Comparison of ENCODE assay signal across 29 cellular contexts in genomic region chr11:112771847-112772246, GRCh38.
"Had no signal": no experiment of that assay in that cellular context is flagged by ENCODE, and none has a peak within 500 bp of the region (broad histone marks: within the 10 kb centered on the region; RNA-seq: fewer than 3 reads in every experiment).

No MANE protein-coding gene starts in this region.

- H3K27ac ChIP-seq: gastrocnemius medialis, hepatocyte, ovary, skin epidermis, thoracic aorta had no signal

- H3K4me3 Mint-ChIP-seq: activated B cell treated with CpG ODN at 0.5 μM for 24 hours; activated CD8-positive, alpha-beta memory T cell treated with anti-CD3 and anti-CD28 coated beads, Interleukin-2, amount 10 ng/mL, durations not matched to agents 7 days and 5 days; activated CD8-positive, alpha-beta T cell treated with anti-CD3 and anti-CD28 coated beads, Interleukin-2, amount 10 ng/mL, durations not matched to agents 7 days and 5 days; activated naive CD4-positive, alpha-beta T cell treated with anti-CD3 and anti-CD28 coated beads, Interleukin-2, amount 50 U/mL, for 24 hours; activated naive CD8-positive, alpha-beta T cell treated with anti-CD3 and anti-CD28 coated beads, Interleukin-2, amount 50 U/mL, for 24 hours; effector memory CD8-positive, alpha-beta T cell; naive B cell; nephron progenitor cell; stimulated activated effector memory CD8-positive, alpha-beta T cell treated with anti-CD3 and anti-CD28 coated beads, Interleukin-12 subunit alpha, Interleukin-12 subunit beta, amount 100 ng/mL, for 72 hours; stimulated activated naive CD8-positive, alpha-beta T cell treated with anti-CD3 and anti-CD28 coated beads, Interleukin-15, Interleukin-2, amounts not matched to agents 100 ng/mL and 50 ng/mL, for 24 hours had no signal

- H3K9me3 ChIP-seq: gastrocnemius medialis, ovary, thoracic aorta had no signal

- H3K36me3 Mint-ChIP-seq: activated CD8-positive, alpha-beta memory T cell treated with anti-CD3 and anti-CD28 coated beads, Interleukin-2, amount 10 ng/mL, durations not matched to agents 7 days and 5 days; activated naive CD4-positive, alpha-beta T cell treated with anti-CD3 and anti-CD28 coated beads, Interleukin-2, amount 50 U/mL, for 24 hours; naive B cell; stimulated activated effector memory CD8-positive, alpha-beta T cell treated with anti-CD3 and anti-CD28 coated beads, Interleukin-12 subunit alpha, Interleukin-12 subunit beta, amount 100 ng/mL, for 72 hours had no signal

- H3K27ac Mint-ChIP-seq: activated B cell treated with CpG ODN at 0.5 μM for 24 hours; activated CD8-positive, alpha-beta memory T cell treated with anti-CD3 and anti-CD28 coated beads, Interleukin-2, amount 10 ng/mL, durations not matched to agents 7 days and 5 days; activated CD8-positive, alpha-beta T cell treated with anti-CD3 and anti-CD28 coated beads, Interleukin-2, amount 10 ng/mL, durations not matched to agents 7 days and 5 days; activated naive CD4-positive, alpha-beta T cell treated with anti-CD3 and anti-CD28 coated beads, Interleukin-2, amount 50 U/mL, for 24 hours; activated naive CD8-positive, alpha-beta T cell treated with anti-CD3 and anti-CD28 coated beads, Interleukin-2, amount 50 U/mL, for 24 hours; activated T-helper 2 cell treated with anti-CD3 and anti-CD28 coated beads, Interferon-gamma antibody, Interleukin-2, Interleukin-4, amounts not matched to agents 10 μg/mL and 5 μg/mL and 100 μg/mL, durations not matched to agents 14 hours and 24 hours and 36 hours; effector memory CD8-positive, alpha-beta T cell; naive B cell; nephron progenitor cell; progenitor cell of endocrine pancreas; stimulated activated effector memory CD8-positive, alpha-beta T cell treated with anti-CD3 and anti-CD28 coated beads, Interleukin-12 subunit alpha, Interleukin-12 subunit beta, amount 100 ng/mL, for 72 hours; stimulated activated naive CD8-positive, alpha-beta T cell treated with anti-CD3 and anti-CD28 coated beads, Interleukin-15, Interleukin-2, amounts not matched to agents 100 ng/mL and 50 ng/mL, for 24 hours had no signal

- H3K27me3 Mint-ChIP-seq: activated B cell treated with CpG ODN at 0.5 μM for 24 hours; activated CD8-positive, alpha-beta memory T cell treated with anti-CD3 and anti-CD28 coated beads, Interleukin-2, amount 10 ng/mL, durations not matched to agents 7 days and 5 days; activated naive CD8-positive, alpha-beta T cell treated with anti-CD3 and anti-CD28 coated beads, Interleukin-2, amount 50 U/mL, for 24 hours had no signal

- H3K4me1 Mint-ChIP-seq: activated B cell treated with CpG ODN at 0.5 μM for 24 hours; activated naive CD4-positive, alpha-beta T cell treated with anti-CD3 and anti-CD28 coated beads, Interleukin-2, amount 50 U/mL, for 24 hours; activated naive CD8-positive, alpha-beta T cell treated with anti-CD3 and anti-CD28 coated beads, Interleukin-2, amount 50 U/mL, for 24 hours; naive B cell; stimulated activated effector memory CD8-positive, alpha-beta T cell treated with anti-CD3 and anti-CD28 coated beads, Interleukin-12 subunit alpha, Interleukin-12 subunit beta, amount 100 ng/mL, for 72 hours had no signal

- H3K27me3 ChIP-seq: gastrocnemius medialis, hepatocyte, ovary had no signal

- H3K4me2 ChIP-seq: hepatocyte had no signal

- H3K9me3 Mint-ChIP-seq: activated B cell treated with CpG ODN at 0.5 μM for 24 hours; activated naive CD4-positive, alpha-beta T cell treated with anti-CD3 and anti-CD28 coated beads, Interleukin-2, amount 50 U/mL, for 24 hours; activated naive CD8-positive, alpha-beta T cell treated with anti-CD3 and anti-CD28 coated beads, Interleukin-2, amount 50 U/mL, for 24 hours; activated T-helper 2 cell treated with anti-CD3 and anti-CD28 coated beads, Interferon-gamma antibody, Interleukin-2, Interleukin-4, amounts not matched to agents 10 μg/mL and 5 μg/mL and 100 μg/mL, durations not matched to agents 14 hours and 24 hours and 36 hours; effector memory CD8-positive, alpha-beta T cell; stimulated activated effector memory CD8-positive, alpha-beta T cell treated with anti-CD3 and anti-CD28 coated beads, Interleukin-12 subunit alpha, Interleukin-12 subunit beta, amount 100 ng/mL, for 72 hours; stimulated activated naive CD8-positive, alpha-beta T cell treated with anti-CD3 and anti-CD28 coated beads, Interleukin-15, Interleukin-2, amounts not matched to agents 100 ng/mL and 50 ng/mL, for 24 hours had no signal

- DNase-seq: activated B cell treated with CpG ODN at 0.5 μM for 24 hours; activated CD8-positive, alpha-beta memory T cell treated with anti-CD3 and anti-CD28 coated beads, Interleukin-2, amount 10 ng/mL, durations not matched to agents 7 days and 5 days; activated CD8-positive, alpha-beta T cell treated with anti-CD3 and anti-CD28 coated beads, Interleukin-2, amount 10 ng/mL, durations not matched to agents 7 days and 5 days; activated naive CD8-positive, alpha-beta T cell treated with anti-CD3 and anti-CD28 coated beads, Interleukin-2, amount 50 U/mL, for 24 hours; activated T-cell treated with anti-CD3 and anti-CD28 coated beads, Interleukin-2, amount 50 U/mL, for 48 hours; amygdala; caudate nucleus; cortex of kidney; effector memory CD8-positive, alpha-beta T cell; erythroblast; gastrocnemius medialis; glutamatergic neuron; islet precursor cell; left cardiac atrium; mammary epithelial cell; naive B cell; nephron progenitor cell; ovary; stimulated activated CD4-positive, alpha-beta T cell treated with anti-CD3 and anti-CD28 coated beads, Interleukin-12 subunit alpha, Interleukin-12 subunit beta, amount 100 ng/mL, for 4 hours; stimulated activated CD4-positive, alpha-beta T cell treated with anti-CD3 and anti-CD28 coated beads, Interleukin-4, amount 100 ng/mL, for 1 hour; trophoblast cell had no signal

- H3K4me3 ChIP-seq: gastrocnemius medialis, hepatocyte, ovary, skin epidermis, thoracic aorta had no signal

- H3K36me3 ChIP-seq: gastrocnemius medialis, ovary, thoracic aorta had no signal
